In the genomic region with DNA sequence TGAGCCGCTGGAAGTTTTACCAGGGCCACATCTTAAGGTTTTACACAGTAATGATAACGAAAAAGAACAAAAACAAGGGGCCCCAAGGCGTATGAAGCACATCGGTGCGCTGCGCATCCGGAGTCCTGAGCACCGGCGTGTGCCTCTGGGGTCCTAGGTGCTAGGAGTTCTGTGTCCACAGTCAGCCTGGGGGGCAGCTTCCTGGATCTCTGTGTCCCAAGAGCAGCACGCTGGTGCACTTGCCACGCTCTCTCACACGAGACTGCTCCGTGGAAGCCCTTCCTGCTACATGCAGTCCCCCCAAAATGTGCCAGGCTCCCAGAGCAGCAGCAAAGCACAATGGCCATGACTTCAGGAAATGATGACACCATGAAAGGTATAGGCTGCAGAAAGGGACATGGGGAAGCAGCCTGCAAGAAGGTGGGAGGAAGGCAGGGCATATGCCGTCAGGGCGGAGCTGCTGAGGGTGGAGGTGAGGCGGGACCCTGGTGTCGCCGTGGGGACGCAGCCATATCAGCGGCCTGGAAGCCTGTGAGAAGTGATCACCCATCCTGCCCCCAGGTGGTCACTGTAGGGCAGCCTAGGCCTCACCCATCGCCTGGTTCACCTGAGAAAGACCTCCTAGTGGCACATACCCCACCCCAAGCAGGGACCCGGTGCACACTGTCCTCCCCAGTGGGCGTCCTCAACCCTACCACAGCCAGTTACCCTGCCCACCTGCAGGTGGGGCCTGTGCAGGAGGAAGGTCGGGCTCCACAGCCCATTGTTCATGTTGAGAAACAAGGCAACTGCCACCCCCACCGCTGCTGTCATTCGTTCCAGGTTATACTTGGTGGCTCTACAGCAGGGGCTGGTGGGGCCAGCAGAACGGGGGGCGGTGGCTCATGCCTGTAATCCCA, we compare ENCODE assay signal across 15 cellular contexts. TPM values are rescaled to one million over a fixed set of nuclear protein-coding genes. Genes with fewer than 3 reads are reported as not detected.
DNase-seq lines count a peak whose midpoint lies in the region; ATAC-seq, FAIRE-seq and TF ChIP-seq lines count a peak whose summit lies in the region.
"Had no signal": no experiment of that assay in that cellular context is flagged by ENCODE, and none has a peak within 500 bp of the region (broad histone marks: within the 10 kb centered on the region; RNA-seq: fewer than 3 reads in every experiment).

No MANE protein-coding gene starts in this region.

- 92 to 93% (median 92%) methylated on average over 11 to 28 of the region's 28 CpGs for WGBS in adrenal gland, 4 donors

- ATAC-seq in foreskin keratinocyte (no peak), sciatic nerve (no peak), HG02759 (IDR thresholded peaks at IDR 0.05; ENCODE audit: unreplicated experiment) (no peak)

- peak; percentile 48 for DNase-seq in activated CD8-positive, alpha-beta memory T cell treated with anti-CD3 and anti-CD28 coated beads, Interleukin-2, amount 50 U/mL, for 48 hours
- no peak for DNase-seq in activated CD8-positive, alpha-beta memory T cell treated with anti-CD3 and anti-CD28 coated beads for 24 hours
- DNase-seq in HTR-8/SVneo (ENCODE audit: insufficient read length, low spot score) (no peak), foreskin keratinocyte (no peak), sciatic nerve (ENCODE audit: low spot score) (peak; percentile 52), NCI-H2029 (lab: John Stamatoyannopoulos, UW) (no peak), adrenal gland (no peak)
- DNase-seq: CD4-positive, alpha-beta memory T cell; central memory CD4-positive, alpha-beta T cell; NCI-H446 treated with DMSO at 0.1 percent for 48 hours; SIG-M5 had no signal

- TF ChIP-seq POLR2A in adrenal gland (IDR thresholded peaks at IDR 0.05), result no peak

- no peaks in the 10 kb centered on the region for H3K4me1 ChIP-seq in foreskin keratinocyte
- H3K4me1 ChIP-seq in adrenal gland (replicated peaks in 1 of 2), result no peaks in the 10 kb centered on the region

- intact Hi-C loops in sciatic nerve (cut with DNase I), result no loop called here
- intact Hi-C loops in adrenal gland (cut with DNase I), result no loop called here

- H3K27ac ChIP-seq in foreskin keratinocyte, result peak overlapping the region; percentile 22
- no peak overlapping the region for H3K27ac ChIP-seq in adrenal gland

- peaks cover 0 to 12% of the 10 kb centered on the region in 2 donors for H3K36me3 ChIP-seq in adrenal gland (replicated peaks in 1 of 2)

- peak; percentile 55 for FAIRE-seq in HTR-8/SVneo (lab: Jason Lieb, UNC)
- FAIRE-seq: A549 had no signal

- H3K27me3 ChIP-seq in foreskin keratinocyte (no peaks in the 10 kb centered on the region), adrenal gland (no peaks in the 10 kb centered on the region)

- no peaks in the 10 kb centered on the region for H3K9me3 ChIP-seq in adrenal gland (replicated peaks in 1 of 3)
- H3K9me3 ChIP-seq: A549 had no signal

- no peak overlapping the region for H3K4me3 ChIP-seq in adrenal gland
- H3K4me3 ChIP-seq: A549 had no signal

- TF ChIP-seq CTCF in foreskin keratinocyte (conservative IDR thresholded peaks at IDR 0.05) (no peak), adrenal gland (IDR thresholded peaks at IDR 0.05) (peak in 1 of 6 experiments; percentile 1)

RNA-seq across cellular contexts. Expression of gene SLC6A3, which starts 23.6 kb away (rescaled TPM):
- total RNA-seq in foreskin keratinocyte (not detected in 2 replicates), sciatic nerve (not detected), adrenal gland (not detected)
- polyA plus RNA-seq in foreskin keratinocyte (not detected in 2 replicates), adrenal gland (under 1 TPM in 1 of 3 donors, not detected in 2; 0.10 TPM)
- total RNA-seq: CD4-positive, alpha-beta memory T cell; HT-29; urinary bladder had no signal
- polyA plus RNA-seq: CD4-positive, alpha-beta memory T cell had no signal

RNA-seq across cellular contexts. Expression of gene LPCAT1, which starts 54.9 kb away (rescaled TPM):
- total RNA-seq in foreskin keratinocyte (43.2 and 45.6 TPM in 2 replicates), sciatic nerve (44.4 TPM), adrenal gland (10 to 100 TPM; 33.9 to 59.1 (median 43.4) TPM)
- polyA plus RNA-seq in foreskin keratinocyte (28.7 and 33.8 TPM in 2 replicates), adrenal gland (10 to 100 TPM; 23.2 to 45.3 (median 42.8) TPM)

Comparison
In these comparisons a context has a peak if more than half of its experiments do, and no peak if none do; other contexts are left out.
1. DNase-seq: peak in activated CD8-positive, alpha-beta memory T cell treated with anti-CD3 and anti-CD28 coated beads, Interleukin-2, amount 50 U/mL, for 48 hours (single experiment) and sciatic nerve (single experiment); none in activated CD8-positive, alpha-beta memory T cell treated with anti-CD3 and anti-CD28 coated beads for 24 hours (single experiment), HTR-8/SVneo (single experiment), foreskin keratinocyte (0 of 2), NCI-H2029 (single experiment) and adrenal gland (0 of 7).